Comparison of ENCODE assay signal across 29 cellular contexts in genomic region chr2:129441610-129442009, GRCh38.
"Had no signal": no experiment of that assay in that cellular context is flagged by ENCODE, and none has a peak within 500 bp of the region (broad histone marks: within the 10 kb centered on the region; RNA-seq: fewer than 3 reads in every experiment).

No MANE protein-coding gene starts in this region.

- H3K36me3 Mint-ChIP-seq: stimulated activated effector memory CD8-positive, alpha-beta T cell treated with anti-CD3 and anti-CD28 coated beads, Interleukin-12 subunit alpha, Interleukin-12 subunit beta, amount 100 ng/mL, for 72 hours; stimulated activated memory B cell treated with anti-CD40 and anti-IgM and Interleukin-4, amounts not matched to agents 10 μg/mL and 1 μg/mL and 100 μg/mL, for 72 hours; type B pancreatic cell had no signal

- H3K9me3 Mint-ChIP-seq: stimulated activated effector memory CD8-positive, alpha-beta T cell treated with anti-CD3 and anti-CD28 coated beads, Interleukin-12 subunit alpha, Interleukin-12 subunit beta, amount 100 ng/mL, for 72 hours; stimulated activated memory B cell treated with anti-CD40 and anti-IgM and Interleukin-4, amounts not matched to agents 10 μg/mL and 1 μg/mL and 100 μg/mL, for 72 hours; stimulated activated naive B cell treated with anti-CD40 and anti-IgM and Interleukin-4, amounts not matched to agents 10 μg/mL and 1 μg/mL and 100 μg/mL, for 72 hours; stimulated activated naive CD8-positive, alpha-beta T cell treated with anti-CD3 and anti-CD28 coated beads, Interleukin-15, amount 100 ng/mL, for 72 hours; stimulated activated naive CD8-positive, alpha-beta T cell treated with anti-CD3 and anti-CD28 coated beads, Interleukin-15, Interleukin-2, amounts not matched to agents 100 ng/mL and 50 ng/mL, for 24 hours; type B pancreatic cell had no signal

- FAIRE-seq: urothelium cell line had no signal

- H3K4me3 Mint-ChIP-seq: stimulated activated effector memory CD8-positive, alpha-beta T cell treated with anti-CD3 and anti-CD28 coated beads, Interleukin-12 subunit alpha, Interleukin-12 subunit beta, amount 100 ng/mL, for 72 hours; stimulated activated memory B cell treated with anti-CD40 and anti-IgM and Interleukin-4, amounts not matched to agents 10 μg/mL and 1 μg/mL and 100 μg/mL, for 72 hours; stimulated activated naive B cell treated with anti-CD40 and anti-IgM and Interleukin-4, amounts not matched to agents 10 μg/mL and 1 μg/mL and 100 μg/mL, for 72 hours; stimulated activated naive CD8-positive, alpha-beta T cell treated with anti-CD3 and anti-CD28 coated beads, Interleukin-15, amount 100 ng/mL, for 72 hours; stimulated activated naive CD8-positive, alpha-beta T cell treated with anti-CD3 and anti-CD28 coated beads, Interleukin-15, Interleukin-2, amounts not matched to agents 100 ng/mL and 50 ng/mL, for 24 hours; type B pancreatic cell had no signal

- H3K4me1 ChIP-seq: stomach, testis, thyroid gland, tibial artery, tibial nerve, transverse colon, upper lobe of left lung, upper lobe of right lung, uterus, vagina had no signal

- H3K27ac ChIP-seq: stomach, suprapubic skin, testis, thoracic aorta, thyroid gland, tibial artery, tibial nerve, transverse colon, upper lobe of left lung, upper lobe of right lung, uterus, vagina had no signal

- H3K9me3 ChIP-seq: stomach, suprapubic skin, testis, thoracic aorta, thyroid gland, tibial artery, tibial nerve, transverse colon, upper lobe of left lung, upper lobe of right lung, uterus, vagina had no signal

- DNase-seq: stimulated activated CD4-positive, alpha-beta T cell treated with anti-CD3 and anti-CD28 coated beads, Interleukin-2, amount 100 ng/mL, for 48 hours; stimulated activated CD4-positive, alpha-beta T cell treated with anti-CD3 and anti-CD28 coated beads, Interleukin-4, amount 100 ng/mL, for 1 hour; stimulated activated CD4-positive, alpha-beta T cell treated with anti-CD3 and anti-CD28 coated beads, Interleukin-4, amount 100 ng/mL, for 24 hours; stimulated activated CD4-positive, alpha-beta T cell treated with anti-CD3 and anti-CD28 coated beads, Interleukin-4, amount 100 ng/mL, for 4 hours; stimulated activated CD8-positive, alpha-beta memory T cell treated with anti-CD3 and anti-CD28 coated beads, Interleukin-4, amount 100 ng/mL, for 48 hours; stimulated activated naive B cell treated with anti-CD40 and anti-IgM and Interleukin-4, amounts not matched to agents 10 μg/mL and 1 μg/mL and 100 μg/mL, for 72 hours; stimulated activated naive CD4-positive, alpha-beta T cell; stimulated activated naive CD4-positive, alpha-beta T cell treated with Interleukin-2 at 50 U/mL for 16 hours; stimulated activated naive CD8-positive, alpha-beta T cell treated with anti-CD3 and anti-CD28 coated beads, Interleukin-15, amount 100 ng/mL, for 72 hours; stimulated activated naive CD8-positive, alpha-beta T cell treated with anti-CD3 and anti-CD28 coated beads, Interleukin-15, Interleukin-2, amounts not matched to agents 100 U/mL and 50 U/mL, for 24 hours; stomach; substantia nigra; testis; thyroid gland; tibial artery; transverse colon; trophoblast cell; upper lobe of left lung; upper lobe of right lung; uterus had no signal

- H3K4me3 ChIP-seq: stomach, suprapubic skin, testis, thoracic aorta, thyroid gland, tibial artery, tibial nerve, transverse colon, upper lobe of left lung, upper lobe of right lung, uterus, vagina had no signal

- H3K27ac Mint-ChIP-seq: stimulated activated effector memory CD8-positive, alpha-beta T cell treated with anti-CD3 and anti-CD28 coated beads, Interleukin-12 subunit alpha, Interleukin-12 subunit beta, amount 100 ng/mL, for 72 hours; stimulated activated memory B cell treated with anti-CD40 and anti-IgM and Interleukin-4, amounts not matched to agents 10 μg/mL and 1 μg/mL and 100 μg/mL, for 72 hours; stimulated activated naive B cell treated with anti-CD40 and anti-IgM and Interleukin-4, amounts not matched to agents 10 μg/mL and 1 μg/mL and 100 μg/mL, for 72 hours; stimulated activated naive CD8-positive, alpha-beta T cell treated with anti-CD3 and anti-CD28 coated beads, Interleukin-15, Interleukin-2, amounts not matched to agents 100 ng/mL and 50 ng/mL, for 24 hours; type B pancreatic cell had no signal

- H3K4me1 Mint-ChIP-seq: stimulated activated effector memory CD8-positive, alpha-beta T cell treated with anti-CD3 and anti-CD28 coated beads, Interleukin-12 subunit alpha, Interleukin-12 subunit beta, amount 100 ng/mL, for 72 hours; stimulated activated memory B cell treated with anti-CD40 and anti-IgM and Interleukin-4, amounts not matched to agents 10 μg/mL and 1 μg/mL and 100 μg/mL, for 72 hours; stimulated activated naive B cell treated with anti-CD40 and anti-IgM and Interleukin-4, amounts not matched to agents 10 μg/mL and 1 μg/mL and 100 μg/mL, for 72 hours; stimulated activated naive CD8-positive, alpha-beta T cell treated with anti-CD3 and anti-CD28 coated beads, Interleukin-15, amount 100 ng/mL, for 72 hours had no signal

- ATAC-seq: stimulated activated effector memory CD8-positive, alpha-beta T cell treated with anti-CD3 and anti-CD28 coated beads, Interleukin-12 subunit alpha, Interleukin-12 subunit beta, amount 100 ng/mL, for 72 hours; stimulated activated memory B cell treated with anti-CD40 and anti-IgM and Interleukin-4, amounts not matched to agents 10 μg/mL and 1 μg/mL and 100 μg/mL, for 72 hours; stimulated activated naive B cell treated with anti-CD40 and anti-IgM and Interleukin-4, amounts not matched to agents 10 μg/mL and 1 μg/mL and 100 μg/mL, for 72 hours; stimulated activated naive CD8-positive, alpha-beta T cell treated with anti-CD3 and anti-CD28 coated beads, Interleukin-15, amount 100 ng/mL, for 72 hours; stimulated activated naive CD8-positive, alpha-beta T cell treated with anti-CD3 and anti-CD28 coated beads, Interleukin-15, Interleukin-2, amounts not matched to agents 100 U/mL and 50 U/mL, for 24 hours; upper lobe of right lung had no signal

- H3K36me3 ChIP-seq: stomach, suprapubic skin, thoracic aorta, thyroid gland, tibial artery, tibial nerve, transverse colon, upper lobe of left lung, upper lobe of right lung, uterus, vagina had no signal

- H3K27me3 Mint-ChIP-seq: stimulated activated naive CD8-positive, alpha-beta T cell treated with anti-CD3 and anti-CD28 coated beads, Interleukin-15, Interleukin-2, amounts not matched to agents 100 ng/mL and 50 ng/mL, for 24 hours had no signal

- H3K27me3 ChIP-seq: suprapubic skin, testis, thyroid gland, tibial artery, tibial nerve, transverse colon, upper lobe of left lung, upper lobe of right lung, uterus, vagina had no signal
